Comparison of ENCODE assay signal across 3 cellular contexts in the genomic region with DNA sequence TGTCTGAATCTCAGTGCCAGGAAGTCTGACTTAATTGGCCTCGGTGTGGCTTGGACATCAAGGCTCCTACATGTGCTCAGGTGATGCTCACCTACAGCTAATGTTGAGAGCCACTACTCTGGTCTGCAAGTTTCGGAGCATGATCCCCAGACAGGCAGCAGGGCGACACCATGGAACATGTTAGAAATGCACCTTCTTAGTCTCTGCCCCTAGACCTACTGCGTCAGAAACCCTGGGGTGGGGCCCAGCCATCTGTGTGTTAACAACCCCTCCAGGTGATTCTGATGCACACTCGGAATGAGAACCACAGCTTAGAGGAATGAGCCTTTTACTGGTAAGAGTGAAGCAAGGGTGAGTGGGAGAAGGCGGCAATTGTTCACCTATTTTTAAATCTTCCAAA.
"Had no signal": no experiment of that assay in that cellular context is flagged by ENCODE, and none has a peak within 500 bp of the region (broad histone marks: within the 10 kb centered on the region; RNA-seq: fewer than 3 reads in every experiment).

No MANE protein-coding gene starts in this region.

- DNase-seq: GDM1, GF-D8 had no signal

- H3K4me3 ChIP-seq: GM12878 had no signal

- ATAC-seq: GM12878 had no signal
